Comparison of ENCODE assay signal across 2 cellular contexts in the genomic region with DNA sequence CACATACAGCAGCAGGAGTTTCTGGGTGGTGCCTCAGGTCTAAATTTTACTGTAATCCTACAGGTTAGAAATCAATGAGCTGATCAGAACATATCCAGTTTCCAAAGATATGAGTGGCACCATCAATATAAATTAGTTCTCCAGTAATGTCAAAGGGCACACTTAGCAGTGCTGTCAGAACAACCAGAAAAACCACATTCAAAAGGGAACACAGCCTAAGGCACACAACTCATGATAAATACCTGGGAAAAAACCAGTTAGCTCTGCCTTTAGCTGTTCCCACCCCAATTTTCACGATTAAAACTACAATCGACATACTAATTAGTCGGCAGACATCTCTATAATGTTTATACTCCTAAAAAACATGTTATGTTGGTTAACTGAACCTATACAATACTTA.
TF ChIP-seq lines count a peak whose summit lies in the region.

No MANE protein-coding gene starts in this region.

TF ChIP-seq in GM23338, 12 proteins besides CTCF, POLR2A, EP300 and RAD21:
- no peak for TF ChIP-seq STAT1 (IDR thresholded peaks at IDR 0.05; ENCODE audit: unreplicated experiment)
- TF ChIP-seq ZNF331 (CRISPR knock-in tag; IDR thresholded peaks at IDR 0.05; ENCODE audit: low read depth) = no peak
- TF ChIP-seq NANOG (IDR thresholded peaks at IDR 0.05; ENCODE audit: borderline replicate concordance) = no peak
- TF ChIP-seq, protein P1, sequence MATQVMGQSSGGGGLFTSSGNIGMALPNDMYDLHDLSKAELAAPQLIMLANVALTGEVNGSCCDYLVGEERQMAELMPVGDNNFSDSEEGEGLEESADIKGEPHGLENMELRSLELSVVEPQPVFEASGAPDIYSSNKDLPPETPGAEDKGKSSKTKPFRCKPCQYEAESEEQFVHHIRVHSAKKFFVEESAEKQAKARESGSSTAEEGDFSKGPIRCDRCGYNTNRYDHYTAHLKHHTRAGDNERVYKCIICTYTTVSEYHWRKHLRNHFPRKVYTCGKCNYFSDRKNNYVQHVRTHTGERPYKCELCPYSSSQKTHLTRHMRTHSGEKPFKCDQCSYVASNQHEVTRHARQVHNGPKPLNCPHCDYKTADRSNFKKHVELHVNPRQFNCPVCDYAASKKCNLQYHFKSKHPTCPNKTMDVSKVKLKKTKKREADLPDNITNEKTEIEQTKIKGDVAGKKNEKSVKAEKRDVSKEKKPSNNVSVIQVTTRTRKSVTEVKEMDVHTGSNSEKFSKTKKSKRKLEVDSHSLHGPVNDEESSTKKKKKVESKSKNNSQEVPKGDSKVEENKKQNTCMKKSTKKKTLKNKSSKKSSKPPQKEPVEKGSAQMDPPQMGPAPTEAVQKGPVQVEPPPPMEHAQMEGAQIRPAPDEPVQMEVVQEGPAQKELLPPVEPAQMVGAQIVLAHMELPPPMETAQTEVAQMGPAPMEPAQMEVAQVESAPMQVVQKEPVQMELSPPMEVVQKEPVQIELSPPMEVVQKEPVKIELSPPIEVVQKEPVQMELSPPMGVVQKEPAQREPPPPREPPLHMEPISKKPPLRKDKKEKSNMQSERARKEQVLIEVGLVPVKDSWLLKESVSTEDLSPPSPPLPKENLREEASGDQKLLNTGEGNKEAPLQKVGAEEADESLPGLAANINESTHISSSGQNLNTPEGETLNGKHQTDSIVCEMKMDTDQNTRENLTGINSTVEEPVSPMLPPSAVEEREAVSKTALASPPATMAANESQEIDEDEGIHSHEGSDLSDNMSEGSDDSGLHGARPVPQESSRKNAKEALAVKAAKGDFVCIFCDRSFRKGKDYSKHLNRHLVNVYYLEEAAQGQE (IDR thresholded peaks at IDR 0.05; ENCODE audit: unreplicated experiment) = no peak
- TF ChIP-seq, protein P2, sequence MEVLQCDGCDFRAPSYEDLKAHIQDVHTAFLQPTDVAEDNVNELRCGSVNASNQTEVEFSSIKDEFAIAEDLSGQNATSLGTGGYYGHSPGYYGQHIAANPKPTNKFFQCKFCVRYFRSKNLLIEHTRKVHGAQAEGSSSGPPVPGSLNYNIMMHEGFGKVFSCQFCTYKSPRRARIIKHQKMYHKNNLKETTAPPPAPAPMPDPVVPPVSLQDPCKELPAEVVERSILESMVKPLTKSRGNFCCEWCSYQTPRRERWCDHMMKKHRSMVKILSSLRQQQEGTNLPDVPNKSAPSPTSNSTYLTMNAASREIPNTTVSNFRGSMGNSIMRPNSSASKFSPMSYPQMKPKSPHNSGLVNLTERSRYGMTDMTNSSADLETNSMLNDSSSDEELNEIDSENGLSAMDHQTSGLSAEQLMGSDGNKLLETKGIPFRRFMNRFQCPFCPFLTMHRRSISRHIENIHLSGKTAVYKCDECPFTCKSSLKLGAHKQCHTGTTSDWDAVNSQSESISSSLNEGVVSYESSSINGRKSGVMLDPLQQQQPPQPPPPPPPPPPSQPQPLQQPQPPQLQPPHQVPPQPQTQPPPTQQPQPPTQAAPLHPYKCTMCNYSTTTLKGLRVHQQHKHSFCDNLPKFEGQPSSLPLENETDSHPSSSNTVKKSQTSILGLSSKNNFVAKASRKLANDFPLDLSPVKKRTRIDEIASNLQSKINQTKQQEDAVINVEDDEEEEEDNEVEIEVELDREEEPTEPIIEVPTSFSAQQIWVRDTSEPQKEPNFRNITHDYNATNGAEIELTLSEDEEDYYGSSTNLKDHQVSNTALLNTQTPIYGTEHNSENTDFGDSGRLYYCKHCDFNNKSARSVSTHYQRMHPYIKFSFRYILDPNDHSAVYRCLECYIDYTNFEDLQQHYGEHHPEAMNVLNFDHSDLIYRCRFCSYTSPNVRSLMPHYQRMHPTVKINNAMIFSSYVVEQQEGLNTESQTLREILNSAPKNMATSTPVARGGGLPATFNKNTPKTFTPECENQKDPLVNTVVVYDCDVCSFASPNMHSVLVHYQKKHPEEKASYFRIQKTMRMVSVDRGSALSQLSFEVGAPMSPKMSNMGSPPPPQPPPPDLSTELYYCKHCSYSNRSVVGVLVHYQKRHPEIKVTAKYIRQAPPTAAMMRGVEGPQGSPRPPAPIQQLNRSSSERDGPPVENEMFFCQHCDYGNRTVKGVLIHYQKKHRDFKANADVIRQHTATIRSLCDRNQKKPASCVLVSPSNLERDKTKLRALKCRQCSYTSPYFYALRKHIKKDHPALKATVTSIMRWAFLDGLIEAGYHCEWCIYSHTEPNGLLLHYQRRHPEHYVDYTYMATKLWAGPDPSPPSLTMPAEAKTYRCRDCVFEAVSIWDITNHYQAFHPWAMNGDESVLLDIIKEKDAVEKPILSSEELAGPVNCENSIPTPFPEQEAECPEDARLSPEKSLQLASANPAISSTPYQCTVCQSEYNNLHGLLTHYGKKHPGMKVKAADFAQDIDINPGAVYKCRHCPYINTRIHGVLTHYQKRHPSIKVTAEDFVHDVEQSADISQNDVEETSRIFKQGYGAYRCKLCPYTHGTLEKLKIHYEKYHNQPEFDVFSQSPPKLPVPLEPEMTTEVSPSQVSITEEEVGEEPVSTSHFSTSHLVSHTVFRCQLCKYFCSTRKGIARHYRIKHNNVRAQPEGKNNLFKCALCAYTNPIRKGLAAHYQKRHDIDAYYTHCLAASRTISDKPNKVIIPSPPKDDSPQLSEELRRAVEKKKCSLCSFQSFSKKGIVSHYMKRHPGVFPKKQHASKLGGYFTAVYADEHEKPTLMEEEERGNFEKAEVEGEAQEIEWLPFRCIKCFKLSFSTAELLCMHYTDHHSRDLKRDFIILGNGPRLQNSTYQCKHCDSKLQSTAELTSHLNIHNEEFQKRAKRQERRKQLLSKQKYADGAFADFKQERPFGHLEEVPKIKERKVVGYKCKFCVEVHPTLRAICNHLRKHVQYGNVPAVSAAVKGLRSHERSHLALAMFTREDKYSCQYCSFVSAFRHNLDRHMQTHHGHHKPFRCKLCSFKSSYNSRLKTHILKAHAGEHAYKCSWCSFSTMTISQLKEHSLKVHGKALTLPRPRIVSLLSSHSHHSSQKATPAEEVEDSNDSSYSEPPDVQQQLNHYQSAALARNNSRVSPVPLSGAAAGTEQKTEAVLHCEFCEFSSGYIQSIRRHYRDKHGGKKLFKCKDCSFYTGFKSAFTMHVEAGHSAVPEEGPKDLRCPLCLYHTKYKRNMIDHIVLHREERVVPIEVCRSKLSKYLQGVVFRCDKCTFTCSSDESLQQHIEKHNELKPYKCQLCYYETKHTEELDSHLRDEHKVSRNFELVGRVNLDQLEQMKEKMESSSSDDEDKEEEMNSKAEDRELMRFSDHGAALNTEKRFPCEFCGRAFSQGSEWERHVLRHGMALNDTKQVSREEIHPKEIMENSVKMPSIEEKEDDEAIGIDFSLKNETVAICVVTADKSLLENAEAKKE (CRISPR knock-in tag; IDR thresholded peaks at IDR 0.05) = no peak
- no peak for TF ChIP-seq POLR2AphosphoS5 (IDR thresholded peaks at IDR 0.05; ENCODE audit: low read depth)
- no peak for TF ChIP-seq JUNB (IDR thresholded peaks at IDR 0.05; ENCODE audit: unreplicated experiment)
- TF ChIP-seq EZH2phosphoT487 (IDR thresholded peaks at IDR 0.05; ENCODE audit: unreplicated experiment) = no peak
- TF ChIP-seq ZNF114 (CRISPR knock-in tag; IDR thresholded peaks at IDR 0.05) = no peak
- no peak for TF ChIP-seq EZH2 (IDR thresholded peaks at IDR 0.05; ENCODE audit: low read depth, unreplicated experiment)

TF ChIP-seq in HepG2, 621 proteins besides CTCF, POLR2A, EP300 and RAD21:
- TF ChIP-seq KDM2A (CRISPR knock-in tag; IDR thresholded peaks at IDR 0.05; ENCODE audit: borderline replicate concordance, low read depth) (no peak), HOXA3 (CRISPR knock-in tag; IDR thresholded peaks at IDR 0.05) (no peak), ZBTB42 (CRISPR knock-in tag; IDR thresholded peaks at IDR 0.05) (no peak), HCFC1 (IDR thresholded peaks at IDR 0.05; ENCODE audit: low read depth, low read length) (no peak), GTF3A (CRISPR knock-in tag; conservative IDR thresholded peaks at IDR 0.05) (no peak)
